In genomic region chr5:45741110-45741509, GRCh38 we compare ENCODE assay signal across 26 cellular contexts. TPM values are rescaled to one million over a fixed set of nuclear protein-coding genes. Genes with fewer than 3 reads are reported as not detected.
"Had no signal": no experiment of that assay in that cellular context is flagged by ENCODE, and none has a peak within 500 bp of the region (broad histone marks: within the 10 kb centered on the region; RNA-seq: fewer than 3 reads in every experiment).

No MANE protein-coding gene starts in this region.

- H3K4me3 ChIP-seq: coronary artery, esophagus squamous epithelium, gastrocnemius medialis, left lung, testis, uterus had no signal

- H3K36me3 Mint-ChIP-seq: activated naive CD8-positive, alpha-beta T cell treated with anti-CD3 and anti-CD28 coated beads, Interleukin-2, amount 10 ng/mL, durations not matched to agents 7 days and 5 days; immature natural killer cell; stimulated activated naive B cell treated with anti-CD40 and anti-IgM and Interleukin-4, amounts not matched to agents 10 μg/mL and 1 μg/mL and 100 μg/mL, for 72 hours had no signal

- H3K4me3 Mint-ChIP-seq: activated B cell treated with CpG ODN at 0.5 μM for 24 hours; activated CD4-positive, alpha-beta T cell treated with anti-CD3 and anti-CD28 coated beads for 36 hours; activated naive CD4-positive, alpha-beta T cell treated with anti-CD3 and anti-CD28 coated beads for 36 hours; activated naive CD8-positive, alpha-beta T cell treated with anti-CD3 and anti-CD28 coated beads, Interleukin-2, amount 10 ng/mL, durations not matched to agents 7 days and 5 days; activated T-cell treated with anti-CD3 and anti-CD28 coated beads, Interleukin-2, amount 50 U/mL, for 72 hours; immature natural killer cell; natural killer cell treated with Interleukin-12 subunit alpha and Interleukin-12 subunit beta and Interleukin-15 and Interleukin-18, amount 100 ng/mL, for 72 hours; stimulated activated naive B cell treated with anti-CD40 and anti-IgM and Interleukin-4, amounts not matched to agents 10 μg/mL and 1 μg/mL and 100 μg/mL, for 72 hours; T-helper 1 cell treated with Interleukin-12 subunit alpha and Interleukin-12 subunit beta and Interleukin-4 antibody, amounts not matched to agents 30 μg/mL and 1 μg/mL, for 36 hours had no signal

- H3K9me3 ChIP-seq: esophagus squamous epithelium, gastrocnemius medialis, testis, uterus had no signal

- H3K4me1 ChIP-seq: esophagus squamous epithelium, gastrocnemius medialis, left lung, testis, uterus had no signal

- H3K27ac ChIP-seq: coronary artery, esophagus squamous epithelium, gastrocnemius medialis, left lung, testis, uterus had no signal

- H3K36me3 ChIP-seq: esophagus squamous epithelium, gastrocnemius medialis, left lung, uterus had no signal

- H3K27me3 ChIP-seq: esophagus squamous epithelium, gastrocnemius medialis, left lung, testis, uterus had no signal

- DNase-seq: activated B cell treated with CpG ODN at 0.5 μM for 24 hours; activated CD4-positive, alpha-beta T cell treated with anti-CD3 and anti-CD28 coated beads for 36 hours; activated CD4-positive, alpha-beta T cell treated with anti-CD3 and anti-CD28 coated beads, Interleukin-2, amount 50 U/mL, for 4 hours; activated effector memory CD4-positive, alpha-beta T cell treated with Interleukin-2 at 50 U/mL for 16 hours; activated naive CD4-positive, alpha-beta T cell treated with anti-CD3 and anti-CD28 coated beads for 36 hours; activated naive CD8-positive, alpha-beta T cell treated with anti-CD3 and anti-CD28 coated beads, Interleukin-2, amount 10 ng/mL, durations not matched to agents 7 days and 5 days; activated T-cell treated with anti-CD3 and anti-CD28 coated beads, Interleukin-2, amount 50 U/mL, for 72 hours; amniotic stem cell; cerebellar nuclear complex; esophagus squamous epithelium; gastrocnemius medialis; immature natural killer cell; left lung; stimulated activated CD4-positive, alpha-beta T cell treated with anti-CD3 and anti-CD28 coated beads, Interleukin-2, amount 100 ng/mL, for 48 hours; stimulated activated CD8-positive, alpha-beta memory T cell treated with anti-CD3 and anti-CD28 coated beads, Interleukin-4, amount 100 ng/mL, for 48 hours; stimulated activated naive B cell treated with anti-CD40 and anti-IgM and Interleukin-4, amounts not matched to agents 10 μg/mL and 1 μg/mL and 100 μg/mL, for 72 hours; T1000; testis; trophoblast cell; uterus had no signal

- H3K4me1 Mint-ChIP-seq: activated B cell treated with CpG ODN at 0.5 μM for 24 hours; activated CD4-positive, alpha-beta T cell treated with anti-CD3 and anti-CD28 coated beads for 36 hours; activated naive CD8-positive, alpha-beta T cell treated with anti-CD3 and anti-CD28 coated beads, Interleukin-2, amount 10 ng/mL, durations not matched to agents 7 days and 5 days; immature natural killer cell; stimulated activated naive B cell treated with anti-CD40 and anti-IgM and Interleukin-4, amounts not matched to agents 10 μg/mL and 1 μg/mL and 100 μg/mL, for 72 hours had no signal

- ATAC-seq: activated CD4-positive, alpha-beta T cell treated with anti-CD3 and anti-CD28 coated beads for 36 hours; activated T-cell treated with anti-CD3 and anti-CD28 coated beads, Interleukin-2, amount 50 U/mL, for 72 hours; gastrocnemius medialis; left lung; natural killer cell treated with Interleukin-12 subunit alpha and Interleukin-12 subunit beta and Interleukin-15 and Interleukin-18, amount 100 ng/mL, for 72 hours; stimulated activated naive B cell treated with anti-CD40 and anti-IgM and Interleukin-4, amounts not matched to agents 10 μg/mL and 1 μg/mL and 100 μg/mL, for 72 hours had no signal

- H3K27me3 Mint-ChIP-seq: activated B cell treated with CpG ODN at 0.5 μM for 24 hours; activated CD4-positive, alpha-beta T cell treated with anti-CD3 and anti-CD28 coated beads for 36 hours; activated naive CD8-positive, alpha-beta T cell treated with anti-CD3 and anti-CD28 coated beads, Interleukin-2, amount 10 ng/mL, durations not matched to agents 7 days and 5 days; natural killer cell treated with Interleukin-12 subunit alpha and Interleukin-12 subunit beta and Interleukin-15 and Interleukin-18, amount 100 ng/mL, for 72 hours; stimulated activated naive B cell treated with anti-CD40 and anti-IgM and Interleukin-4, amounts not matched to agents 10 μg/mL and 1 μg/mL and 100 μg/mL, for 72 hours had no signal

- H3K27ac Mint-ChIP-seq: activated B cell treated with CpG ODN at 0.5 μM for 24 hours; activated CD4-positive, alpha-beta T cell treated with anti-CD3 and anti-CD28 coated beads for 36 hours; activated naive CD4-positive, alpha-beta T cell treated with anti-CD3 and anti-CD28 coated beads for 36 hours; activated naive CD8-positive, alpha-beta T cell treated with anti-CD3 and anti-CD28 coated beads, Interleukin-2, amount 10 ng/mL, durations not matched to agents 7 days and 5 days; activated T-cell treated with anti-CD3 and anti-CD28 coated beads, Interleukin-2, amount 50 U/mL, for 72 hours; immature natural killer cell; natural killer cell treated with Interleukin-12 subunit alpha and Interleukin-12 subunit beta and Interleukin-15 and Interleukin-18, amount 100 ng/mL, for 72 hours; stimulated activated naive B cell treated with anti-CD40 and anti-IgM and Interleukin-4, amounts not matched to agents 10 μg/mL and 1 μg/mL and 100 μg/mL, for 72 hours; T-helper 1 cell treated with Interleukin-12 subunit alpha and Interleukin-12 subunit beta and Interleukin-4 antibody, amounts not matched to agents 30 μg/mL and 1 μg/mL, for 36 hours had no signal

RNA-seq across cellular contexts. Expression of gene HCN1, which starts 44.9 kb away (rescaled TPM):
- total RNA-seq: activated B cell treated with CpG ODN at 0.5 μM for 24 hours; activated CD4-positive, alpha-beta T cell treated with anti-CD3 and anti-CD28 coated beads for 36 hours; activated naive CD4-positive, alpha-beta T cell treated with anti-CD3 and anti-CD28 coated beads for 36 hours; activated naive CD8-positive, alpha-beta T cell treated with anti-CD3 and anti-CD28 coated beads, Interleukin-2, amount 10 ng/mL, durations not matched to agents 7 days and 5 days; activated T-cell treated with anti-CD3 and anti-CD28 coated beads, Interleukin-2, amount 50 U/mL, for 72 hours; bronchial epithelial cell; kidney epithelial cell; lung microvascular endothelial cell; natural killer cell treated with Interleukin-12 subunit alpha and Interleukin-12 subunit beta and Interleukin-15 and Interleukin-18, amount 100 ng/mL, for 72 hours had no signal
- polyA plus RNA-seq: immature natural killer cell had no signal
